In the genomic region with DNA sequence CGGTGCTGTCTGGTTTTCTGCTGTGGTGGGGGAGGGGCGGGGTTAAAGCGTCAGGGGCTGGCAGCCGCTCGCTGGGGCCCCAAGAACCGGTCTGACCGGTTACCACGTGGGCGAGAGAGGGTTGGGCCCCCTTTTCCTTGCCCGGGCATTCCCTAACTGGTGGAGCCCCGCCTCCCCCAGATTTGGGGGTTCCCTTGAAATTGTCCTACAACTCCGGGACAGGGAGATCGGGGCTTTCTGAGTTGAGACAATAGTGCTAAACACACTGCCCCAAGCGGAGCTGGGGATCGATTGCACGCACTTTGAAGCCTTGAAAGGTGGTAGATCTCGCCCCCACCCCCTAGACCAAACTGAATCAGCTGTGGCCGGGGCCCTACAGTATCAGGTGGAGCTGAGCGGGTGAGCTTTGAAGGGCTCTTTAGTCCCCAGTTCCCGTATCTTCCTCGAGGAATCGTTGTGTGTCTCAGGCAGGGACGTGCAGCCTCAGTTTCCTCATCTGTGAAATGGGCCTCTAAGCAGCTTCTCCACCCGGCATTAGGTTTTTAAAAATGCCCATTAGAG, we compare ENCODE assay signal across 8 cellular contexts. TPM values are rescaled to one million over a fixed set of nuclear protein-coding genes. Genes with fewer than 3 reads are reported as not detected.
DNase-seq lines count a peak whose midpoint lies in the region; ATAC-seq, FAIRE-seq and TF ChIP-seq lines count a peak whose summit lies in the region.

No MANE protein-coding gene starts in this region.

- peaks cover 29% of the 10 kb centered on the region for H3K27me3 Mint-ChIP-seq in CD4-positive, CD25-positive, alpha-beta regulatory T cell
- H3K27me3 Mint-ChIP-seq in activated naive CD4-positive, alpha-beta T cell treated with anti-CD3 and anti-CD28 coated beads, Interleukin-2, amount 10 ng/mL, durations not matched to agents 7 days and 5 days = peaks cover 15% of the 10 kb centered on the region
- H3K27me3 Mint-ChIP-seq in glutamatergic neuron (ENCODE audit: unreplicated experiment) = peaks cover 32% of the 10 kb centered on the region
- H3K27me3 Mint-ChIP-seq in progenitor cell of endocrine pancreas = no peaks in the 10 kb centered on the region

- H3K9me3 ChIP-seq in CD4-positive, CD25-positive, alpha-beta regulatory T cell (ENCODE audit: control insufficient read depth in 2 of 2, low read length in 2 of 2) = no peaks in the 10 kb centered on the region
- H3K9me3 ChIP-seq in SJSA1 (replicated peaks) = no peaks in the 10 kb centered on the region

- CTCF ChIA-PET in activated naive CD4-positive, alpha-beta T cell treated with anti-CD3 and anti-CD28 coated beads, Interleukin-2, amount 10 ng/mL, durations not matched to agents 7 days and 5 days (lab: Charles Lee) = interaction anchor here (0.8 to 1.6 kb wide), 9 partner anchors 9 to 177 kb away, joined by 3 to 12 read pairs (median 5); no protein-coding TSS in a partner anchor

- FAIRE-seq in GM19239 (lab: Jason Lieb, UNC) = no peak

- H3K36me3 Mint-ChIP-seq in CD4-positive, CD25-positive, alpha-beta regulatory T cell = peaks cover 14% of the 10 kb centered on the region
- H3K36me3 Mint-ChIP-seq in activated naive CD4-positive, alpha-beta T cell treated with anti-CD3 and anti-CD28 coated beads, Interleukin-2, amount 10 ng/mL, durations not matched to agents 7 days and 5 days = peaks cover 41% of the 10 kb centered on the region
- H3K36me3 Mint-ChIP-seq in glutamatergic neuron (ENCODE audit: unreplicated experiment) (no peaks in the 10 kb centered on the region), progenitor cell of endocrine pancreas (ENCODE audit: insufficient read depth) (peaks cover 10% of the 10 kb centered on the region)

- peaks cover 0 to 5% (median 1%) of the 10 kb centered on the region in 7 donors for H3K9me3 Mint-ChIP-seq in CD4-positive, CD25-positive, alpha-beta regulatory T cell
- H3K9me3 Mint-ChIP-seq in activated naive CD4-positive, alpha-beta T cell treated with anti-CD3 and anti-CD28 coated beads, Interleukin-2, amount 10 ng/mL, durations not matched to agents 7 days and 5 days = no peaks in the 10 kb centered on the region
- H3K9me3 Mint-ChIP-seq in glutamatergic neuron (ENCODE audit: unreplicated experiment) (peaks cover 28% of the 10 kb centered on the region), progenitor cell of endocrine pancreas (ENCODE audit: low read depth) (no peaks in the 10 kb centered on the region)

- H3K4me1 ChIP-seq in CD4-positive, CD25-positive, alpha-beta regulatory T cell (ENCODE audit: control insufficient read depth, insufficient read depth, low read length, poor library complexity, severe bottlenecking) = peaks cover 56% of the 10 kb centered on the region
- H3K4me1 ChIP-seq in SJSA1 (replicated peaks) = peaks cover 22% of the 10 kb centered on the region

- peak; percentile 10 to 15 for ATAC-seq in CD4-positive, CD25-positive, alpha-beta regulatory T cell (ENCODE audit: low read depth in 2 of 2)
- no peak for ATAC-seq in GM19023 (IDR thresholded peaks at IDR 0.05; ENCODE audit: unreplicated experiment)

- no peaks in the 10 kb centered on the region for H3K36me3 ChIP-seq in CD4-positive, CD25-positive, alpha-beta regulatory T cell (ENCODE audit: control insufficient read depth, insufficient read depth, low read length)
- peaks cover 26% of the 10 kb centered on the region for H3K36me3 ChIP-seq in SJSA1

- peak overlapping the region; percentile 98 for H3K4me3 ChIP-seq in CD4-positive, CD25-positive, alpha-beta regulatory T cell (ENCODE audit: low read depth, low read length)
- H3K4me3 ChIP-seq in HL-60 (replicated peaks; ENCODE audit: insufficient read depth, low read length) (peak overlapping the region; percentile 68), SJSA1 (peak overlapping the region; percentile 76)

- no peaks in the 10 kb centered on the region for H3K27me3 ChIP-seq in CD4-positive, CD25-positive, alpha-beta regulatory T cell (ENCODE audit: control insufficient read depth, insufficient read depth, low read length)
- no peaks in the 10 kb centered on the region for H3K27me3 ChIP-seq in HL-60 (ENCODE audit: insufficient read depth, poor library complexity, severe bottlenecking)
- H3K27me3 ChIP-seq in SJSA1 (replicated peaks) = no peaks in the 10 kb centered on the region

- TF ChIP-seq CTCF in HL-60 (IDR thresholded peaks at IDR 0.05; ENCODE audit: insufficient read depth, low read length) (peak; percentile 13), glutamatergic neuron (IDR thresholded peaks at IDR 0.05; ENCODE audit: partially characterized antibody, unreplicated experiment) (no peak), progenitor cell of endocrine pancreas (IDR thresholded peaks at IDR 0.05; ENCODE audit: unreplicated experiment) (peak; percentile 30)

- H3K4me1 Mint-ChIP-seq in CD4-positive, CD25-positive, alpha-beta regulatory T cell = peaks cover 3 to 53% (median 26%) of the 10 kb centered on the region in 4 donors
- peaks cover 44% of the 10 kb centered on the region for H3K4me1 Mint-ChIP-seq in activated naive CD4-positive, alpha-beta T cell treated with anti-CD3 and anti-CD28 coated beads, Interleukin-2, amount 10 ng/mL, durations not matched to agents 7 days and 5 days
- peaks cover 6% of the 10 kb centered on the region for H3K4me1 Mint-ChIP-seq in glutamatergic neuron (ENCODE audit: low read depth, unreplicated experiment)
- H3K4me1 Mint-ChIP-seq in progenitor cell of endocrine pancreas (ENCODE audit: low read depth) = peaks cover 16% of the 10 kb centered on the region

- H3K4me3 Mint-ChIP-seq in CD4-positive, CD25-positive, alpha-beta regulatory T cell = peak overlapping the region; percentile 94 to 99 (median 98)
- peak overlapping the region; percentile 99 for H3K4me3 Mint-ChIP-seq in activated naive CD4-positive, alpha-beta T cell treated with anti-CD3 and anti-CD28 coated beads, Interleukin-2, amount 10 ng/mL, durations not matched to agents 7 days and 5 days
- peak overlapping the region; percentile 93 for H3K4me3 Mint-ChIP-seq in glutamatergic neuron (ENCODE audit: unreplicated experiment)
- H3K4me3 Mint-ChIP-seq in progenitor cell of endocrine pancreas (ENCODE audit: low read depth) = peak overlapping the region; percentile 96

- H3K27ac Mint-ChIP-seq in CD4-positive, CD25-positive, alpha-beta regulatory T cell = peak overlapping the region; percentile 94 to 99 (median 98)
- H3K27ac Mint-ChIP-seq in activated naive CD4-positive, alpha-beta T cell treated with anti-CD3 and anti-CD28 coated beads, Interleukin-2, amount 10 ng/mL, durations not matched to agents 7 days and 5 days = peak overlapping the region; percentile 99
- H3K27ac Mint-ChIP-seq in glutamatergic neuron (ENCODE audit: unreplicated experiment) (peak overlapping the region; percentile 98), progenitor cell of endocrine pancreas (peak overlapping the region; percentile 100)

- peak overlapping the region; percentile 97 for H3K27ac ChIP-seq in CD4-positive, CD25-positive, alpha-beta regulatory T cell (ENCODE audit: insufficient read depth, low read length, poor library complexity, severe bottlenecking)
- H3K27ac ChIP-seq in HL-60 (replicated peaks) = peak overlapping the region; percentile 97
- H3K27ac ChIP-seq in SJSA1 = peak overlapping the region; percentile 78

- DNase-seq in CD4-positive, CD25-positive, alpha-beta regulatory T cell = peak; percentile 67 to 80 (median 75)
- DNase-seq in HL-60 (ENCODE audit: low read depth in 1 of 2, low spot score in 1 of 2) (peak in 1 of 2 experiments; percentile 58), SJSA1 (ENCODE audit: low read depth in 1 of 2, low spot score in 2 of 2) (peak in 1 of 2 experiments; percentile 60), glutamatergic neuron (peak; percentile 69), progenitor cell of endocrine pancreas (ENCODE audit: low spot score, unreplicated experiment) (peak; percentile 93), GM19239 (ENCODE audit: insufficient read length, low spot score) (no peak)
- DNase-seq in activated naive CD4-positive, alpha-beta T cell treated with anti-CD3 and anti-CD28 coated beads, Interleukin-2, amount 10 ng/mL, durations not matched to agents 7 days and 5 days = peak; percentile 82

RNA-seq across cellular contexts. Expression of a gene that starts 4.8 kb away (rescaled TPM):
- 478 TPM for total RNA-seq in CD4-positive, CD25-positive, alpha-beta regulatory T cell
- 100 to 1,000 TPM; 144 to 234 (median 197) TPM for polyA plus RNA-seq in CD4-positive, CD25-positive, alpha-beta regulatory T cell
- total RNA-seq in SJSA1 (2014; rRNA removed; shearing (Covaris generic)) = 12.3 and 25.5 TPM in 2 replicates
- total RNA-seq in glutamatergic neuron (ENCODE audit: unreplicated experiment) (109 TPM), progenitor cell of endocrine pancreas (88.4 and 93.4 TPM in 2 replicates)

RNA-seq across cellular contexts. Expression of a gene that starts 4.8 kb away (rescaled TPM):
- 56.5 TPM for total RNA-seq in CD4-positive, CD25-positive, alpha-beta regulatory T cell
- polyA plus RNA-seq in CD4-positive, CD25-positive, alpha-beta regulatory T cell = 10 to 100 TPM; 52.4 to 68.2 (median 58.9) TPM
- total RNA-seq in SJSA1 (2014; rRNA removed; shearing (Covaris generic)) = 106 and 125 TPM in 2 replicates
- 17.2 TPM for total RNA-seq in glutamatergic neuron (ENCODE audit: unreplicated experiment)
- total RNA-seq in progenitor cell of endocrine pancreas = 49.2 and 55.9 TPM in 2 replicates

RNA-seq across cellular contexts. Expression of a gene that starts 36.9 kb away (rescaled TPM):
- 25.4 TPM for total RNA-seq in CD4-positive, CD25-positive, alpha-beta regulatory T cell
- 1 to 10 TPM in 2 of 4 donors, under 1 TPM in 2; 0.71 to 2.5 (median 1.2) TPM for polyA plus RNA-seq in CD4-positive, CD25-positive, alpha-beta regulatory T cell
- total RNA-seq in SJSA1 (2014; rRNA removed; shearing (Covaris generic)) = 48.9 and 75.9 TPM in 2 replicates
- total RNA-seq in glutamatergic neuron (ENCODE audit: unreplicated experiment) (68.6 TPM), progenitor cell of endocrine pancreas (92.3 and 103 TPM in 2 replicates)

RNA-seq across cellular contexts. Expression of a gene that starts 38.5 kb away (rescaled TPM):
- total RNA-seq in CD4-positive, CD25-positive, alpha-beta regulatory T cell = 57.6 TPM
- 10 to 100 TPM; 16.0 to 22.3 (median 19.9) TPM for polyA plus RNA-seq in CD4-positive, CD25-positive, alpha-beta regulatory T cell
- total RNA-seq in SJSA1 (2014; rRNA removed; shearing (Covaris generic)) = 29.6 and 49.9 TPM in 2 replicates
- total RNA-seq in glutamatergic neuron (ENCODE audit: unreplicated experiment) (29.2 TPM), progenitor cell of endocrine pancreas (51.5 and 52.4 TPM in 2 replicates)

RNA-seq across cellular contexts. Expression of a gene that starts 52.3 kb away (rescaled TPM):
- 8.7 TPM for total RNA-seq in CD4-positive, CD25-positive, alpha-beta regulatory T cell
- 10 to 100 TPM in 1 of 4 donors, 1 to 10 TPM in 3; 6.5 to 14.2 (median 7.5) TPM for polyA plus RNA-seq in CD4-positive, CD25-positive, alpha-beta regulatory T cell
- not detected in 2 replicates for total RNA-seq in SJSA1 (2014; rRNA removed; shearing (Covaris generic))
- total RNA-seq in glutamatergic neuron (ENCODE audit: unreplicated experiment) (1.3 TPM), progenitor cell of endocrine pancreas (0.47 and 0.50 TPM in 2 replicates)
